1 cellular context compared by ENCODE assay signal in the genomic region with DNA sequence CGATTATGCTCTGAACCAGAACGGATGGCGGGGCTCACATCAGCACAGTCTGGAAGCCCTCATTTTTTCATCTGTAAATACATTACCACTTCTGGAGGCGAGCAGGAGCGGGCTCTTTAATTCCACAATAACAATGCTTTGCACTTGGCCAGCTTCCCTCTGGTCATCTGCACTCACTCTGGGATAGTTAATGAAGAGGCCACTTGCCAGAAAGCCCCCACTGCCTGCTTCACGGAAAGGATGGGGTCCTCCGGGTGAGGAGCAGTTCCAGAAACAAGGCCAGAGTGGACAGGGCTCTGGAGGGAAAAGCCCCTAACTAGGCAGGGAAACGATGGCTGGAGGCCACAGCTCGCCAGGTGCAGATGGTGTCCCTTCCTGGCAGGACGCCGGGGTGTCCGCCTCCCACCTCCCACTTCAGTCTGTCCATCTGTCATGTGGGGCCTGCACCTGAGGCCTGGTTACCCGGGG.
TF ChIP-seq lines count a peak whose summit lies in the region.

No MANE protein-coding gene starts in this region.

TF ChIP-seq in K562, 482 proteins besides CTCF, POLR2A, EP300 and RAD21:
- TF ChIP-seq, protein P1, sequence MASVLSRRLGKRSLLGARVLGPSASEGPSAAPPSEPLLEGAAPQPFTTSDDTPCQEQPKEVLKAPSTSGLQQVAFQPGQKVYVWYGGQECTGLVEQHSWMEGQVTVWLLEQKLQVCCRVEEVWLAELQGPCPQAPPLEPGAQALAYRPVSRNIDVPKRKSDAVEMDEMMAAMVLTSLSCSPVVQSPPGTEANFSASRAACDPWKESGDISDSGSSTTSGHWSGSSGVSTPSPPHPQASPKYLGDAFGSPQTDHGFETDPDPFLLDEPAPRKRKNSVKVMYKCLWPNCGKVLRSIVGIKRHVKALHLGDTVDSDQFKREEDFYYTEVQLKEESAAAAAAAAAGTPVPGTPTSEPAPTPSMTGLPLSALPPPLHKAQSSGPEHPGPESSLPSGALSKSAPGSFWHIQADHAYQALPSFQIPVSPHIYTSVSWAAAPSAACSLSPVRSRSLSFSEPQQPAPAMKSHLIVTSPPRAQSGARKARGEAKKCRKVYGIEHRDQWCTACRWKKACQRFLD (CRISPR knock-in tag; IDR thresholded peaks at IDR 0.05) = no peak
- TF ChIP-seq ZC3H4 (CRISPR knock-in tag; IDR thresholded peaks at IDR 0.05; ENCODE audit: borderline replicate concordance) (0 out of 2 replicates have a peak, but pooled peaks have one; percentile 46), ZNF232 (CRISPR knock-in tag; IDR thresholded peaks at IDR 0.05) (no peak), PTTG1 (tag; IDR thresholded peaks at IDR 0.05; ENCODE audit: low read depth) (no peak), SRSF7 (optimal IDR thresholded peaks at IDR 0.05; ENCODE audit: low read depth, low read length) (no peak)
